In the genomic region with DNA sequence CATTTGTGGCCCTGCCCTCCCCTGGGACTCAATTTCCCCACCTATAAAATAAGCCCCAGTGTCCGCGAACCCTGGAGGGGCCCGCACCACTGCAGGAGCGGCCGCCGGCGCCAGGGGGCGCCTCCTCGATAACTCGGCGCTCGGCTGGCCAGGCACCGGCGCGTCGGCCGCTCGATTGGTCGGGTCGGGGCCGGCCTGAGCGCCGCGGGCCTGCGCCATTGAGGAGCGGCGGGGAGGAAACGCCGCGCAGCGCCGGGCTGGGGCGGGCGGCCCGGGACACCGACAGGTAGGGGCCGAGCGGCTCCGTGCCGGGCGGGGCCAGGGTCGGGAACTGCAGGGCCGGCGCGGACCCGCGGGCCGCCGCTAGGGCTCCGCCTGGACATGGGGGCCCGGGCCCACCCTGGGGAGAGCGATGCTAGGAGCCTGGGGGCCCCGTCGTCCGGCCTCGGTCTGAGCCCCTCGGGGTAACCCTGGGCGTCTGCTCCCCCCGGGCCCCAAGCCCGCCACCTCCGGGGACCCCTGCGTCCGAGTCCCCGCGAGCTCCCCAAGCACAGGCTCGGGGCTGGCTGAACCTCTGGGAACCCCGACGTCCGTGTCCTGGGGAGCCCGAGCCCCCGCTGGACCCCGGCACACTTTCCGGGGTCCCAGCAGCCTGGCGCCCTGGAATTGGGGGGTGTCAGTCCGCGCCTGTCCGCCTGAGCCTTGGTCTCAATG, we compare ENCODE assay signal across 8 cellular contexts. TPM values are rescaled to one million over a fixed set of nuclear protein-coding genes. Genes with fewer than 3 reads are reported as not detected.
A peak's percentile ranks its signal among the peaks of the same experiment; 100 is the strongest.
DNase-seq lines count a peak whose midpoint lies in the region; ATAC-seq and TF ChIP-seq lines count a peak whose summit lies in the region.

A gene with protein sequence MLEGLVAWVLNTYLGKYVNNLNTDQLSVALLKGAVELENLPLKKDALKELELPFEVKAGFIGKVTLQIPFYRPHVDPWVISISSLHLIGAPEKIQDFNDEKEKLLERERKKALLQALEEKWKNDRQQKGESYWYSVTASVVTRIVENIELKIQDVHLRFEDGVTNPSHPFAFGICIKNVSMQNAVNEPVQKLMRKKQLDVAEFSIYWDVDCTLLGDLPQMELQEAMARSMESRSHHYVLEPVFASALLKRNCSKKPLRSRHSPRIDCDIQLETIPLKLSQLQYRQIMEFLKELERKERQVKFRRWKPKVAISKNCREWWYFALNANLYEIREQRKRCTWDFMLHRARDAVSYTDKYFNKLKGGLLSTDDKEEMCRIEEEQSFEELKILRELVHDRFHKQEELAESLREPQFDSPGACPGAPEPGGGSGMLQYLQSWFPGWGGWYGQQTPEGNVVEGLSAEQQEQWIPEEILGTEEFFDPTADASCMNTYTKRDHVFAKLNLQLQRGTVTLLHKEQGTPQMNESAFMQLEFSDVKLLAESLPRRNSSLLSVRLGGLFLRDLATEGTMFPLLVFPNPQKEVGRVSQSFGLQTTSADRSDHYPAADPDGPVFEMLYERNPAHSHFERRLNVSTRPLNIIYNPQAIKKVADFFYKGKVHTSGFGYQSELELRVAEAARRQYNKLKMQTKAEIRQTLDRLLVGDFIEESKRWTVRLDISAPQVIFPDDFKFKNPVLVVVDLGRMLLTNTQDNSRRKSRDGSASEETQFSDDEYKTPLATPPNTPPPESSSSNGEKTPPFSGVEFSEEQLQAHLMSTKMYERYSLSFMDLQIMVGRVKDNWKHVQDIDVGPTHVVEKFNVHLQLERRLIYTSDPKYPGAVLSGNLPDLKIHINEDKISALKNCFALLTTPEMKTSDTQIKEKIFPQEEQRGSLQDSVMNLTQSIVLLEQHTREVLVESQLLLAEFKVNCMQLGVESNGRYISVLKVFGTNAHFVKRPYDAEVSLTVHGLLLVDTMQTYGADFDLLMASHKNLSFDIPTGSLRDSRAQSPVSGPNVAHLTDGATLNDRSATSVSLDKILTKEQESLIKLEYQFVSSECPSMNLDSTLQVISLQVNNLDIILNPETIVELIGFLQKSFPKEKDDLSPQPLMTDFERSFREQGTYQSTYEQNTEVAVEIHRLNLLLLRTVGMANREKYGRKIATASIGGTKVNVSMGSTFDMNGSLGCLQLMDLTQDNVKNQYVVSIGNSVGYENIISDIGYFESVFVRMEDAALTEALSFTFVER (N-terminal part only) (plus strand): TSS at position 196 of the 714 bp plus-strand sequence. CDS start 4,237 bp downstream, outside the sequence.

- intact Hi-C loops in cardiac septum (cut with DNase I): no loop called here
- intact Hi-C loops in transverse colon (cut with DNase I; ENCODE audit: low total_unique reads): no loop called here

- no peak for TF ChIP-seq EP300 in transverse colon (IDR thresholded peaks at IDR 0.05; ENCODE audit: low read depth)

- TF ChIP-seq POLR2A in transverse colon (IDR thresholded peaks at IDR 0.05): no peak

- H3K4me3 ChIP-seq in LNCaP clone FGC (ENCODE audit: low read depth, low read length) (peak within 1 kb of the TSS; percentile 97), transverse colon (peak within 1 kb of the TSS; percentile 89 to 99 (median 98))

- peaks cover 0 to 6% (median 0%) of the 10 kb centered on the region in 4 donors for H3K36me3 ChIP-seq in transverse colon

- 0% methylated on average over 55 of the region's 77 CpGs; no CpG with 5 or more reads in 1 of the 2 donors for WGBS in transverse colon (ENCODE audit: low coverage in 1 of 2), 2 donors

- in situ Hi-C loops in transverse colon (cut with MboI; ENCODE audit: low pct_ligation_motif_present in 1 of 4, low pct_unique_long_range_greater_than_20kb in 1 of 4, low sequenced_read_pairs in 3 of 4): no loop called here

- peak; percentile 77 for DNase-seq in EH (ENCODE audit: low read depth)
- DNase-seq in LNCaP clone FGC (ENCODE audit: low read depth): peak; percentile 15
- peak; percentile 76 for DNase-seq in SW480 (ENCODE audit: low spot score)
- DNase-seq in activated naive CD8-positive, alpha-beta T cell treated with anti-CD3 and anti-CD28 coated beads, Interleukin-2, amount 50 U/mL, for 16 hours (ENCODE audit: low read depth, low spot score): peak; percentile 70
- peak; percentile 93 for DNase-seq in cardiac septum (ENCODE audit: low spot score)
- peak; percentile 38 for DNase-seq in pons (ENCODE audit: low spot score)
- peak; percentile 87 for DNase-seq in transverse colon

- H3K27me3 ChIP-seq in transverse colon: no peaks in the 10 kb centered on the region

- peaks cover 11 to 18% (median 13%) of the 10 kb centered on the region in 4 donors for H3K4me1 ChIP-seq in transverse colon

- H3K9me3 ChIP-seq in transverse colon: no peaks in the 10 kb centered on the region

- ATAC-seq in GM21717 (IDR thresholded peaks at IDR 0.05; ENCODE audit: unreplicated experiment): peak; percentile 69

- H3K27ac ChIP-seq in transverse colon: peak within 1 kb of the TSS; percentile 85 to 98 (median 93)

- peak; percentile 92 for TF ChIP-seq CTCF in LNCaP clone FGC (IDR thresholded peaks at IDR 0.05; ENCODE audit: control insufficient read depth, extremely low read depth, insufficient read depth)
- peak; percentile 59 to 98 (median 92) for TF ChIP-seq CTCF in transverse colon (IDR thresholded peaks at IDR 0.05)

RNA-seq across cellular contexts. Expression of the gene that starts here (rescaled TPM):
- total RNA-seq in cardiac septum: 68.2 TPM
- total RNA-seq in transverse colon: 100 to 1,000 TPM; 101 to 136 (median 116) TPM

Comparison
In these comparisons a context has a peak if more than half of its experiments do, and no peak if none do; other contexts are left out.
1. Peak in every context shown above with its lines: DNase-seq, ATAC-seq, H3K4me3 ChIP-seq and H3K27ac ChIP-seq.
2. DNase-seq: peak in every context shown above with its lines; median percentile 93 in cardiac septum; 87 in transverse colon; 77 in EH; 76 in SW480; 70 in activated naive CD8-positive, alpha-beta T cell treated with anti-CD3 and anti-CD28 coated beads, Interleukin-2, amount 50 U/mL, for 16 hours; 38 in pons; 15 in LNCaP clone FGC.